In genomic region chr18:51438797-51439350, GRCh38 we compare ENCODE assay signal across 31 cellular contexts.
"Had no signal": no experiment of that assay in that cellular context is flagged by ENCODE, and none has a peak within 500 bp of the region (broad histone marks: within the 10 kb centered on the region; RNA-seq: fewer than 3 reads in every experiment).

No MANE protein-coding gene starts in this region.

- H3K9me3 ChIP-seq: ascending aorta, esophagus muscularis mucosa, gastrocnemius medialis, heart left ventricle had no signal

- H3K27ac Mint-ChIP-seq: activated B cell treated with CpG ODN at 0.5 μM for 24 hours; activated CD8-positive, alpha-beta T cell treated with anti-CD3 and anti-CD28 coated beads for 36 hours; activated naive CD8-positive, alpha-beta T cell; activated T-helper 17 cell treated with anti-CD3 and anti-CD28 coated beads, Interleukin-2, amount 50 U/mL, for 72 hours; brain; effector memory CD8-positive, alpha-beta T cell had no signal

- DNase-seq: activated B cell treated with CpG ODN at 0.5 μM for 24 hours; activated CD4-positive, alpha-beta T cell treated with anti-CD3 and anti-CD28 coated beads for 48 hours; activated CD4-positive, alpha-beta T cell treated with anti-CD3 and anti-CD28 coated beads, Interleukin-2, amount 50 U/mL, for 1 hour; activated CD4-positive, alpha-beta T cell treated with anti-CD3 and anti-CD28 coated beads, Interleukin-2, amount 50 U/mL, for 48 hours; activated CD8-positive, alpha-beta memory T cell treated with anti-CD3 and anti-CD28 coated beads for 24 hours; activated CD8-positive, alpha-beta T cell treated with anti-CD3 and anti-CD28 coated beads for 36 hours; activated effector memory CD4-positive, alpha-beta T cell treated with Interleukin-2 at 50 U/mL for 16 hours; activated gamma-delta T cell treated with Interleukin-2 at 50 U/mL for 16 hours; activated naive CD4-positive, alpha-beta T cell treated with anti-CD3 and anti-CD28 coated beads, Interleukin-2, amount 50 U/mL, for 16 hours; activated naive CD4-positive, alpha-beta T cell treated with Interleukin-2 at 50 U/mL for 16 hours; activated T-cell treated with anti-CD3 and anti-CD28 coated beads, Interleukin-2, amount 50 U/mL, for 4 hours; cortex of kidney; dermis blood vessel endothelial cell; effector CD4-positive, alpha-beta T cell; effector memory CD8-positive, alpha-beta T cell; erythroblast; foreskin keratinocyte; gastrocnemius medialis; glutamatergic neuron; heart left ventricle; hypothalamus; T1000; WERI-Rb-1 had no signal

- H3K4me1 ChIP-seq: ascending aorta, esophagus muscularis mucosa, gastrocnemius medialis had no signal

- H3K4me1 Mint-ChIP-seq: activated B cell treated with CpG ODN at 0.5 μM for 24 hours; activated T-helper 17 cell treated with anti-CD3 and anti-CD28 coated beads, Interleukin-2, amount 50 U/mL, for 72 hours; brain had no signal

- H3K36me3 ChIP-seq: ascending aorta, esophagus muscularis mucosa, gastrocnemius medialis, heart left ventricle, WERI-Rb-1 had no signal

- ATAC-seq: activated CD4-positive, CD25-positive, alpha-beta regulatory T cell treated with anti-CD3 and anti-CD28 coated beads, Interleukin-2, amount 50 U/mL, for 24 hours; activated CD8-positive, alpha-beta T cell treated with anti-CD3 and anti-CD28 coated beads for 36 hours; activated T-cell treated with anti-CD3 and anti-CD28 coated beads, Interleukin-2, amount 50 U/mL, for 4 hours; activated T-helper 17 cell treated with anti-CD3 and anti-CD28 coated beads, Interleukin-2, amount 50 U/mL, for 72 hours; effector memory CD8-positive, alpha-beta T cell; foreskin keratinocyte; gastrocnemius medialis; heart left ventricle had no signal

- H3K9me3 Mint-ChIP-seq: activated B cell treated with CpG ODN at 0.5 μM for 24 hours; activated CD8-positive, alpha-beta T cell treated with anti-CD3 and anti-CD28 coated beads for 36 hours; activated T-cell treated with anti-CD3 and anti-CD28 coated beads, Interleukin-2, amount 50 U/mL, for 4 hours; activated T-helper 17 cell treated with anti-CD3 and anti-CD28 coated beads, Interleukin-2, amount 50 U/mL, for 72 hours; brain; effector memory CD8-positive, alpha-beta T cell had no signal

- H3K4me3 Mint-ChIP-seq: activated B cell treated with CpG ODN at 0.5 μM for 24 hours; activated CD8-positive, alpha-beta T cell treated with anti-CD3 and anti-CD28 coated beads for 36 hours; activated naive CD8-positive, alpha-beta T cell; activated T-cell treated with anti-CD3 and anti-CD28 coated beads, Interleukin-2, amount 50 U/mL, for 4 hours; activated T-helper 17 cell treated with anti-CD3 and anti-CD28 coated beads, Interleukin-2, amount 50 U/mL, for 72 hours; brain; effector memory CD8-positive, alpha-beta T cell had no signal

- H3K4me3 ChIP-seq: ascending aorta, esophagus muscularis mucosa, gastrocnemius medialis, heart left ventricle had no signal

- FAIRE-seq: bronchial epithelial cell, colon had no signal

- H3K36me3 Mint-ChIP-seq: activated naive CD8-positive, alpha-beta T cell; brain had no signal

- H3K27ac ChIP-seq: ascending aorta, esophagus muscularis mucosa, foreskin keratinocyte, gastrocnemius medialis, heart left ventricle, WERI-Rb-1 had no signal

- H3K27me3 ChIP-seq: ascending aorta, gastrocnemius medialis had no signal
